ENCODE assay signal across 1 cellular context in genomic region chr4:971670-972500, GRCh38.
TF ChIP-seq lines count a peak whose summit lies in the region.

No MANE protein-coding gene starts in this region.

TF ChIP-seq in H1, 55 proteins besides CTCF, POLR2A, EP300 and RAD21:
- TF ChIP-seq, protein P1, sequence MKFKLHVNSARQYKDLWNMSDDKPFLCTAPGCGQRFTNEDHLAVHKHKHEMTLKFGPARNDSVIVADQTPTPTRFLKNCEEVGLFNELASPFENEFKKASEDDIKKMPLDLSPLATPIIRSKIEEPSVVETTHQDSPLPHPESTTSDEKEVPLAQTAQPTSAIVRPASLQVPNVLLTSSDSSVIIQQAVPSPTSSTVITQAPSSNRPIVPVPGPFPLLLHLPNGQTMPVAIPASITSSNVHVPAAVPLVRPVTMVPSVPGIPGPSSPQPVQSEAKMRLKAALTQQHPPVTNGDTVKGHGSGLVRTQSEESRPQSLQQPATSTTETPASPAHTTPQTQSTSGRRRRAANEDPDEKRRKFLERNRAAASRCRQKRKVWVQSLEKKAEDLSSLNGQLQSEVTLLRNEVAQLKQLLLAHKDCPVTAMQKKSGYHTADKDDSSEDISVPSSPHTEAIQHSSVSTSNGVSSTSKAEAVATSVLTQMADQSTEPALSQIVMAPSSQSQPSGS (IDR thresholded peaks at IDR 0.05; ENCODE audit: low read length): no peak
- TF ChIP-seq CBX8 (IDR thresholded peaks at IDR 0.05; ENCODE audit: borderline replicate concordance, low read depth, low read length): no peak
- TF ChIP-seq BRCA1 (IDR thresholded peaks at IDR 0.05; ENCODE audit: low read depth, low read length): no peak
- no peak for TF ChIP-seq CEBPB (IDR thresholded peaks at IDR 0.05; ENCODE audit: low read depth, low read length)
- TF ChIP-seq MAX (IDR thresholded peaks at IDR 0.05): no peak
- TF ChIP-seq TBP (IDR thresholded peaks at IDR 0.05; ENCODE audit: low read depth, low read length): no peak
- TF ChIP-seq, protein P2, sequence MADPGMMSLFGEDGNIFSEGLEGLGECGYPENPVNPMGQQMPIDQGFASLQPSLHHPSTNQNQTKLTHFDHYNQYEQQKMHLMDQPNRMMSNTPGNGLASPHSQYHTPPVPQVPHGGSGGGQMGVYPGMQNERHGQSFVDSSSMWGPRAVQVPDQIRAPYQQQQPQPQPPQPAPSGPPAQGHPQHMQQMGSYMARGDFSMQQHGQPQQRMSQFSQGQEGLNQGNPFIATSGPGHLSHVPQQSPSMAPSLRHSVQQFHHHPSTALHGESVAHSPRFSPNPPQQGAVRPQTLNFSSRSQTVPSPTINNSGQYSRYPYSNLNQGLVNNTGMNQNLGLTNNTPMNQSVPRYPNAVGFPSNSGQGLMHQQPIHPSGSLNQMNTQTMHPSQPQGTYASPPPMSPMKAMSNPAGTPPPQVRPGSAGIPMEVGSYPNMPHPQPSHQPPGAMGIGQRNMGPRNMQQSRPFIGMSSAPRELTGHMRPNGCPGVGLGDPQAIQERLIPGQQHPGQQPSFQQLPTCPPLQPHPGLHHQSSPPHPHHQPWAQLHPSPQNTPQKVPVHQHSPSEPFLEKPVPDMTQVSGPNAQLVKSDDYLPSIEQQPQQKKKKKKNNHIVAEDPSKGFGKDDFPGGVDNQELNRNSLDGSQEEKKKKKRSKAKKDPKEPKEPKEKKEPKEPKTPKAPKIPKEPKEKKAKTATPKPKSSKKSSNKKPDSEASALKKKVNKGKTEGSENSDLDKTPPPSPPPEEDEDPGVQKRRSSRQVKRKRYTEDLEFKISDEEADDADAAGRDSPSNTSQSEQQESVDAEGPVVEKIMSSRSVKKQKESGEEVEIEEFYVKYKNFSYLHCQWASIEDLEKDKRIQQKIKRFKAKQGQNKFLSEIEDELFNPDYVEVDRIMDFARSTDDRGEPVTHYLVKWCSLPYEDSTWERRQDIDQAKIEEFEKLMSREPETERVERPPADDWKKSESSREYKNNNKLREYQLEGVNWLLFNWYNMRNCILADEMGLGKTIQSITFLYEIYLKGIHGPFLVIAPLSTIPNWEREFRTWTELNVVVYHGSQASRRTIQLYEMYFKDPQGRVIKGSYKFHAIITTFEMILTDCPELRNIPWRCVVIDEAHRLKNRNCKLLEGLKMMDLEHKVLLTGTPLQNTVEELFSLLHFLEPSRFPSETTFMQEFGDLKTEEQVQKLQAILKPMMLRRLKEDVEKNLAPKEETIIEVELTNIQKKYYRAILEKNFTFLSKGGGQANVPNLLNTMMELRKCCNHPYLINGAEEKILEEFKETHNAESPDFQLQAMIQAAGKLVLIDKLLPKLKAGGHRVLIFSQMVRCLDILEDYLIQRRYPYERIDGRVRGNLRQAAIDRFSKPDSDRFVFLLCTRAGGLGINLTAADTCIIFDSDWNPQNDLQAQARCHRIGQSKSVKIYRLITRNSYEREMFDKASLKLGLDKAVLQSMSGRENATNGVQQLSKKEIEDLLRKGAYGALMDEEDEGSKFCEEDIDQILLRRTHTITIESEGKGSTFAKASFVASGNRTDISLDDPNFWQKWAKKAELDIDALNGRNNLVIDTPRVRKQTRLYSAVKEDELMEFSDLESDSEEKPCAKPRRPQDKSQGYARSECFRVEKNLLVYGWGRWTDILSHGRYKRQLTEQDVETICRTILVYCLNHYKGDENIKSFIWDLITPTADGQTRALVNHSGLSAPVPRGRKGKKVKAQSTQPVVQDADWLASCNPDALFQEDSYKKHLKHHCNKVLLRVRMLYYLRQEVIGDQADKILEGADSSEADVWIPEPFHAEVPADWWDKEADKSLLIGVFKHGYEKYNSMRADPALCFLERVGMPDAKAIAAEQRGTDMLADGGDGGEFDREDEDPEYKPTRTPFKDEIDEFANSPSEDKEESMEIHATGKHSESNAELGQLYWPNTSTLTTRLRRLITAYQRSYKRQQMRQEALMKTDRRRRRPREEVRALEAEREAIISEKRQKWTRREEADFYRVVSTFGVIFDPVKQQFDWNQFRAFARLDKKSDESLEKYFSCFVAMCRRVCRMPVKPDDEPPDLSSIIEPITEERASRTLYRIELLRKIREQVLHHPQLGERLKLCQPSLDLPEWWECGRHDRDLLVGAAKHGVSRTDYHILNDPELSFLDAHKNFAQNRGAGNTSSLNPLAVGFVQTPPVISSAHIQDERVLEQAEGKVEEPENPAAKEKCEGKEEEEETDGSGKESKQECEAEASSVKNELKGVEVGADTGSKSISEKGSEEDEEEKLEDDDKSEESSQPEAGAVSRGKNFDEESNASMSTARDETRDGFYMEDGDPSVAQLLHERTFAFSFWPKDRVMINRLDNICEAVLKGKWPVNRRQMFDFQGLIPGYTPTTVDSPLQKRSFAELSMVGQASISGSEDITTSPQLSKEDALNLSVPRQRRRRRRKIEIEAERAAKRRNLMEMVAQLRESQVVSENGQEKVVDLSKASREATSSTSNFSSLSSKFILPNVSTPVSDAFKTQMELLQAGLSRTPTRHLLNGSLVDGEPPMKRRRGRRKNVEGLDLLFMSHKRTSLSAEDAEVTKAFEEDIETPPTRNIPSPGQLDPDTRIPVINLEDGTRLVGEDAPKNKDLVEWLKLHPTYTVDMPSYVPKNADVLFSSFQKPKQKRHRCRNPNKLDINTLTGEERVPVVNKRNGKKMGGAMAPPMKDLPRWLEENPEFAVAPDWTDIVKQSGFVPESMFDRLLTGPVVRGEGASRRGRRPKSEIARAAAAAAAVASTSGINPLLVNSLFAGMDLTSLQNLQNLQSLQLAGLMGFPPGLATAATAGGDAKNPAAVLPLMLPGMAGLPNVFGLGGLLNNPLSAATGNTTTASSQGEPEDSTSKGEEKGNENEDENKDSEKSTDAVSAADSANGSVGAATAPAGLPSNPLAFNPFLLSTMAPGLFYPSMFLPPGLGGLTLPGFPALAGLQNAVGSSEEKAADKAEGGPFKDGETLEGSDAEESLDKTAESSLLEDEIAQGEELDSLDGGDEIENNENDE (IDR thresholded peaks at IDR 0.05; ENCODE audit: insufficient replicate concordance, low read length): no peak
- TF ChIP-seq SP4 (IDR thresholded peaks at IDR 0.05; ENCODE audit: low read length): no peak
- TF ChIP-seq HDAC2 (IDR thresholded peaks at IDR 0.05; ENCODE audit: borderline replicate concordance in 1 of 2, low read depth in 2 of 2, low read length in 2 of 2): no peak
- no peak for TF ChIP-seq KDM5A (IDR thresholded peaks at IDR 0.05; ENCODE audit: low read length)
- no peak for TF ChIP-seq BACH1 (IDR thresholded peaks at IDR 0.05; ENCODE audit: low read length)
- no peak for TF ChIP-seq GTF2F1 (IDR thresholded peaks at IDR 0.05; ENCODE audit: borderline replicate concordance, low read depth, low read length)
